In the genomic region with DNA sequence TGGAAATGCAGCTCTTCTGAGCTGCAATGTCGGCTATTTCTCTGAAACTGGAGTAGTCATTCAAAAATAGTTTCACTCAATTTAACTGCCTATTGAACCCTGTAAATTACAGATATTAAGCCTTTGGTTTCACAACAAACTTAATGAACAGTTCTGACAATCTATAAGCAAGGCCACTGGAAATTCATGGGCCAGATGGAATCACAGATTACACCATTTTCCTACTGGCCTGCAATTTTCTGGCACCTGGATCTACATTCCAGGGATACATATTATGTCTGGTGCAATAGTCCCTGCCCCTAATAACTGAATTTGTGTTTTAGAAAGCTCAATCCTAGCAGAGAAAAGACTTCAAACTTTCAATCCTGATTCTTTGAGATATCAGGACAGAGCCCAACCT, we compare ENCODE assay signal across 17 cellular contexts.
DNase-seq lines count a peak whose midpoint lies in the region; ATAC-seq and TF ChIP-seq lines count a peak whose summit lies in the region.
"Had no signal": no experiment of that assay in that cellular context is flagged by ENCODE, and none has a peak within 500 bp of the region (broad histone marks: within the 10 kb centered on the region; RNA-seq: fewer than 3 reads in every experiment).

No MANE protein-coding gene starts in this region.

- no peak for TF ChIP-seq CTCF in natural killer cell (IDR thresholded peaks at IDR 0.05)
- no peak for TF ChIP-seq CTCF in A673 (conservative IDR thresholded peaks at IDR 0.05; ENCODE audit: low read depth, low read length)

- no peaks in the 10 kb centered on the region for H3K36me3 ChIP-seq in A673 (ENCODE audit: insufficient read depth, low read length, poor library complexity, severe bottlenecking)
- H3K36me3 ChIP-seq: BE2C, HAP-1, MG63 had no signal

- H3K27ac ChIP-seq in A673 (ENCODE audit: low read depth, low read length, poor library complexity, severe bottlenecking) = no peak overlapping the region
- H3K27ac ChIP-seq: RWPE1 had no signal

- peaks cover 20% of the 10 kb centered on the region for H3K36me3 Mint-ChIP-seq in activated CD4-positive, alpha-beta T cell treated with anti-CD3 and anti-CD28 coated beads, Interleukin-2, amount 10 ng/mL, durations not matched to agents 24 days and 14 days (ENCODE audit: low read depth)
- peaks cover 23% of the 10 kb centered on the region for H3K36me3 Mint-ChIP-seq in activated T-helper 1 cell treated with anti-CD3 and anti-CD28 coated beads, Interleukin-12 subunit alpha, Interleukin-12 subunit beta, Interleukin-2, Interleukin-4 antibody, amounts not matched to agents 30 ng/mL and 10 ng/mL and 1 ng/mL, durations not matched to agents 14 hours and 24 hours and 36 hours (ENCODE audit: low read depth)
- no peaks in the 10 kb centered on the region for H3K36me3 Mint-ChIP-seq in natural killer cell

- ATAC-seq in natural killer cell (no peak), GM21515 (IDR thresholded peaks at IDR 0.05; ENCODE audit: unreplicated experiment) (no peak)

- H3K4me1 Mint-ChIP-seq in activated CD4-positive, alpha-beta T cell treated with anti-CD3 and anti-CD28 coated beads, Interleukin-2, amount 10 ng/mL, durations not matched to agents 24 days and 14 days = peaks cover 39% of the 10 kb centered on the region
- peaks cover 59% of the 10 kb centered on the region for H3K4me1 Mint-ChIP-seq in activated T-helper 1 cell treated with anti-CD3 and anti-CD28 coated beads, Interleukin-12 subunit alpha, Interleukin-12 subunit beta, Interleukin-2, Interleukin-4 antibody, amounts not matched to agents 30 ng/mL and 10 ng/mL and 1 ng/mL, durations not matched to agents 14 hours and 24 hours and 36 hours (ENCODE audit: low read depth)
- H3K4me1 Mint-ChIP-seq in natural killer cell = peaks cover 8 to 12% of the 10 kb centered on the region in 2 donors

- peaks cover 13% of the 10 kb centered on the region for H3K9me3 Mint-ChIP-seq in activated CD4-positive, alpha-beta T cell treated with anti-CD3 and anti-CD28 coated beads, Interleukin-2, amount 10 ng/mL, durations not matched to agents 24 days and 14 days
- H3K9me3 Mint-ChIP-seq in activated T-helper 1 cell treated with anti-CD3 and anti-CD28 coated beads, Interleukin-12 subunit alpha, Interleukin-12 subunit beta, Interleukin-2, Interleukin-4 antibody, amounts not matched to agents 30 ng/mL and 10 ng/mL and 1 ng/mL, durations not matched to agents 14 hours and 24 hours and 36 hours = peaks cover 19% of the 10 kb centered on the region
- no peaks in the 10 kb centered on the region for H3K9me3 Mint-ChIP-seq in natural killer cell
- H3K9me3 Mint-ChIP-seq: CD4-positive, alpha-beta memory T cell had no signal

- H3K9me3 ChIP-seq in A673 (ENCODE audit: low read depth, low read length, poor library complexity, severe bottlenecking) = no peaks in the 10 kb centered on the region
- H3K9me3 ChIP-seq: BE2C, HAP-1, MG63 had no signal

- H3K27me3 Mint-ChIP-seq in activated CD4-positive, alpha-beta T cell treated with anti-CD3 and anti-CD28 coated beads, Interleukin-2, amount 10 ng/mL, durations not matched to agents 24 days and 14 days = no peaks in the 10 kb centered on the region
- no peaks in the 10 kb centered on the region for H3K27me3 Mint-ChIP-seq in activated T-helper 1 cell treated with anti-CD3 and anti-CD28 coated beads, Interleukin-12 subunit alpha, Interleukin-12 subunit beta, Interleukin-2, Interleukin-4 antibody, amounts not matched to agents 30 ng/mL and 10 ng/mL and 1 ng/mL, durations not matched to agents 14 hours and 24 hours and 36 hours (ENCODE audit: insufficient read depth)
- H3K27me3 Mint-ChIP-seq in natural killer cell (ENCODE audit: low read depth in 2 of 2) = no peaks in the 10 kb centered on the region

- H3K27ac Mint-ChIP-seq in activated CD4-positive, alpha-beta T cell treated with anti-CD3 and anti-CD28 coated beads, Interleukin-2, amount 10 ng/mL, durations not matched to agents 24 days and 14 days = peak overlapping the region; percentile 97
- H3K27ac Mint-ChIP-seq in activated T-helper 1 cell treated with anti-CD3 and anti-CD28 coated beads, Interleukin-12 subunit alpha, Interleukin-12 subunit beta, Interleukin-2, Interleukin-4 antibody, amounts not matched to agents 30 ng/mL and 10 ng/mL and 1 ng/mL, durations not matched to agents 14 hours and 24 hours and 36 hours = peak overlapping the region; percentile 91
- H3K27ac Mint-ChIP-seq in natural killer cell = peak overlapping the region; percentile 78 to 86

- H3K4me3 ChIP-seq in A673 (ENCODE audit: low read depth, low read length, poor library complexity, severe bottlenecking) = no peak overlapping the region
- H3K4me3 ChIP-seq: HAP-1, MG63 had no signal

- BruUV-seq in A673 (replicated peaks; lab: Mats Ljungman, UMichigan) = no TSS peak

- no peak for DNase-seq in activated CD4-positive, alpha-beta T cell treated with anti-CD3 and anti-CD28 coated beads, Interleukin-2, amount 10 ng/mL, durations not matched to agents 24 days and 14 days
- DNase-seq in activated CD4-positive, alpha-beta T cell treated with anti-CD3 and anti-CD28 coated beads, Interleukin-2, amount 50 U/mL, for 4 hours = no peak
- DNase-seq in GM03348 (ENCODE audit: low spot score) (peak; percentile 64), natural killer cell (no peak), A673 (ENCODE audit: low spot score) (no peak)
- no peak for DNase-seq in activated T-helper 1 cell treated with anti-CD3 and anti-CD28 coated beads, Interleukin-12 subunit alpha, Interleukin-12 subunit beta, Interleukin-2, Interleukin-4 antibody, amounts not matched to agents 30 ng/mL and 10 ng/mL and 1 ng/mL, durations not matched to agents 14 hours and 24 hours and 36 hours (ENCODE audit: low spot score)
- DNase-seq: ACHN, BE2C, MG63, NCI-H1092 treated with DMSO at 0.1 percent for 48 hours, NCI-H1694, NCI-H2107, NCI-H446 had no signal

- POLR2A ChIA-PET in A673 (lab: Charles Lee; ENCODE audit: low non-redundant PET) = no interaction called here

- no peaks in the 10 kb centered on the region for H3K4me1 ChIP-seq in A673 (ENCODE audit: insufficient read depth, low read length, poor library complexity, severe bottlenecking)
- H3K4me1 ChIP-seq: BE2C, HAP-1 had no signal

- no peaks in the 10 kb centered on the region for H3K27me3 ChIP-seq in A673 (replicated peaks; ENCODE audit: insufficient read depth, low read depth, low read length, poor library complexity)
- H3K27me3 ChIP-seq: BE2C, MG63 had no signal

- CTCF ChIA-PET in A673 (lab: Charles Lee) = no interaction called here

- no peak overlapping the region for H3K4me3 Mint-ChIP-seq in activated CD4-positive, alpha-beta T cell treated with anti-CD3 and anti-CD28 coated beads, Interleukin-2, amount 10 ng/mL, durations not matched to agents 24 days and 14 days
- H3K4me3 Mint-ChIP-seq in activated T-helper 1 cell treated with anti-CD3 and anti-CD28 coated beads, Interleukin-12 subunit alpha, Interleukin-12 subunit beta, Interleukin-2, Interleukin-4 antibody, amounts not matched to agents 30 ng/mL and 10 ng/mL and 1 ng/mL, durations not matched to agents 14 hours and 24 hours and 36 hours = no peak overlapping the region
- no peak overlapping the region for H3K4me3 Mint-ChIP-seq in natural killer cell

- intact Hi-C loops in activated CD4-positive, alpha-beta T cell treated with anti-CD3 and anti-CD28 coated beads, Interleukin-2, amount 10 ng/mL, durations not matched to agents 24 days and 14 days (cut with micrococcal nuclease) = loop anchor here (1.0 to 2.0 kb wide), 4 partner anchors 19 to 58 kb away; no protein-coding TSS in a partner anchor
- intact Hi-C loops in activated T-helper 1 cell treated with anti-CD3 and anti-CD28 coated beads, Interleukin-12 subunit alpha, Interleukin-12 subunit beta, Interleukin-2, Interleukin-4 antibody, amounts not matched to agents 30 ng/mL and 10 ng/mL and 1 ng/mL, durations not matched to agents 14 hours and 24 hours and 36 hours (cut with micrococcal nuclease) = loop anchor here (1.0 kb wide), 5 partner anchors 19 to 203 kb away; no protein-coding TSS in a partner anchor
- intact Hi-C loops in natural killer cell (cut with micrococcal nuclease) (no loop called here), A673 (cut with micrococcal nuclease; ENCODE audit: unreplicated experiment) (no loop called here)

Comparison
In these comparisons a context has a peak if more than half of its experiments do, and no peak if none do; other contexts are left out.
1. intact Hi-C loops: an anchor here in activated CD4-positive, alpha-beta T cell treated with anti-CD3 and anti-CD28 coated beads, Interleukin-2, amount 10 ng/mL, durations not matched to agents 24 days and 14 days (1.0 to 2.0 kb wide) and activated T-helper 1 cell treated with anti-CD3 and anti-CD28 coated beads, Interleukin-12 subunit alpha, Interleukin-12 subunit beta, Interleukin-2, Interleukin-4 antibody, amounts not matched to agents 30 ng/mL and 10 ng/mL and 1 ng/mL, durations not matched to agents 14 hours and 24 hours and 36 hours (1.0 kb wide); none called in natural killer cell and A673.